ENCODE assay signal across 11 cellular contexts in genomic region chr17:44438634-44439033, GRCh38. TPM values are rescaled to one million over a fixed set of nuclear protein-coding genes. Genes with fewer than 3 reads are reported as not detected.
DNase-seq lines count a peak whose midpoint lies in the region; ATAC-seq lines count a peak whose summit lies in the region.
"Had no signal": no experiment of that assay in that cellular context is flagged by ENCODE, and none has a peak within 500 bp of the region (broad histone marks: within the 10 kb centered on the region; RNA-seq: fewer than 3 reads in every experiment).

No MANE protein-coding gene starts in this region.

- CTCF ChIA-PET in activated CD8-positive, alpha-beta memory T cell treated with anti-CD3 and anti-CD28 coated beads, Interleukin-2, amount 10 ng/mL, durations not matched to agents 7 days and 5 days (lab: Charles Lee) = no interaction called here
- CTCF ChIA-PET in activated CD8-positive, alpha-beta T cell treated with anti-CD3 and anti-CD28 coated beads, Interleukin-2, amount 10 ng/mL, durations not matched to agents 7 days and 5 days (lab: Charles Lee) = interaction anchor here (1.0 to 1.4 kb wide), 2 partner anchors 9 to 39 kb away, joined by 3 to 4 read pairs; no protein-coding TSS in a partner anchor

- peaks cover 19% of the 10 kb centered on the region for H3K4me1 Mint-ChIP-seq in activated CD8-positive, alpha-beta memory T cell treated with anti-CD3 and anti-CD28 coated beads, Interleukin-2, amount 10 ng/mL, durations not matched to agents 7 days and 5 days
- peaks cover 21% of the 10 kb centered on the region for H3K4me1 Mint-ChIP-seq in activated CD8-positive, alpha-beta T cell treated with anti-CD3 and anti-CD28 coated beads, Interleukin-2, amount 10 ng/mL, durations not matched to agents 7 days and 5 days (ENCODE audit: low read depth)

- no peaks in the 10 kb centered on the region for H3K27me3 Mint-ChIP-seq in activated CD8-positive, alpha-beta memory T cell treated with anti-CD3 and anti-CD28 coated beads, Interleukin-2, amount 10 ng/mL, durations not matched to agents 7 days and 5 days
- H3K27me3 Mint-ChIP-seq in activated CD8-positive, alpha-beta T cell treated with anti-CD3 and anti-CD28 coated beads, Interleukin-2, amount 10 ng/mL, durations not matched to agents 7 days and 5 days (ENCODE audit: low read depth) = no peaks in the 10 kb centered on the region

- H3K27ac Mint-ChIP-seq in activated CD8-positive, alpha-beta memory T cell treated with anti-CD3 and anti-CD28 coated beads, Interleukin-2, amount 10 ng/mL, durations not matched to agents 7 days and 5 days = peak overlapping the region; percentile 52
- peak overlapping the region; percentile 31 for H3K27ac Mint-ChIP-seq in activated CD8-positive, alpha-beta T cell treated with anti-CD3 and anti-CD28 coated beads, Interleukin-2, amount 10 ng/mL, durations not matched to agents 7 days and 5 days

- no peaks in the 10 kb centered on the region for H3K9me3 Mint-ChIP-seq in activated CD8-positive, alpha-beta memory T cell treated with anti-CD3 and anti-CD28 coated beads, Interleukin-2, amount 10 ng/mL, durations not matched to agents 7 days and 5 days (ENCODE audit: low read depth)
- H3K9me3 Mint-ChIP-seq in activated CD8-positive, alpha-beta T cell treated with anti-CD3 and anti-CD28 coated beads, Interleukin-2, amount 10 ng/mL, durations not matched to agents 7 days and 5 days (ENCODE audit: insufficient read depth) = no peaks in the 10 kb centered on the region

- peak; percentile 63 for DNase-seq in activated CD8-positive, alpha-beta memory T cell treated with anti-CD3 and anti-CD28 coated beads, Interleukin-2, amount 10 ng/mL, durations not matched to agents 7 days and 5 days
- no peak for DNase-seq in activated CD8-positive, alpha-beta memory T cell treated with anti-CD3 and anti-CD28 coated beads, Interleukin-2, amount 50 U/mL, for 4 hours
- peak; percentile 33 for DNase-seq in activated CD8-positive, alpha-beta T cell treated with anti-CD3 and anti-CD28 coated beads, Interleukin-2, amount 10 ng/mL, durations not matched to agents 7 days and 5 days
- DNase-seq in left kidney (ENCODE audit: low read depth, low spot score) (peak; percentile 14), NCI-H2107 treated with DMSO at 0.1 percent for 48 hours (lab: John Stamatoyannopoulos, UW; ENCODE audit: unreplicated experiment) (no peak)
- peak; percentile 6 to 9 for DNase-seq in stimulated activated CD8-positive, alpha-beta memory T cell treated with anti-CD3 and anti-CD28 coated beads, Interleukin-7, amount 100 ng/mL, for 4 hours (ENCODE audit: low read depth in 2 of 2)
- DNase-seq: activated effector memory CD4-positive, alpha-beta T cell treated with Interleukin-2 at 50 U/mL for 16 hours; MG63; NCI-H82 had no signal

- peaks cover 17% of the 10 kb centered on the region for H3K36me3 Mint-ChIP-seq in activated CD8-positive, alpha-beta memory T cell treated with anti-CD3 and anti-CD28 coated beads, Interleukin-2, amount 10 ng/mL, durations not matched to agents 7 days and 5 days
- H3K36me3 Mint-ChIP-seq in activated CD8-positive, alpha-beta T cell treated with anti-CD3 and anti-CD28 coated beads, Interleukin-2, amount 10 ng/mL, durations not matched to agents 7 days and 5 days (ENCODE audit: low read depth) = peaks cover 21% of the 10 kb centered on the region

- ATAC-seq in activated CD8-positive, alpha-beta memory T cell treated with anti-CD3 and anti-CD28 coated beads, Interleukin-2, amount 10 ng/mL, durations not matched to agents 7 days and 5 days = peak; percentile 69
- ATAC-seq in activated CD8-positive, alpha-beta T cell treated with anti-CD3 and anti-CD28 coated beads, Interleukin-2, amount 10 ng/mL, durations not matched to agents 7 days and 5 days = peak; percentile 49
- ATAC-seq in HG03439 (IDR thresholded peaks at IDR 0.05; ENCODE audit: unreplicated experiment) = no peak
- ATAC-seq in HG03280 (IDR thresholded peaks at IDR 0.05; ENCODE audit: unreplicated experiment) = no peak

- POLR2A ChIA-PET in activated CD8-positive, alpha-beta T cell treated with anti-CD3 and anti-CD28 coated beads, Interleukin-2, amount 10 ng/mL, durations not matched to agents 7 days and 5 days (lab: Charles Lee) = no interaction called here

- H3K4me3 Mint-ChIP-seq in activated CD8-positive, alpha-beta memory T cell treated with anti-CD3 and anti-CD28 coated beads, Interleukin-2, amount 10 ng/mL, durations not matched to agents 7 days and 5 days = no peak overlapping the region
- no peak overlapping the region for H3K4me3 Mint-ChIP-seq in activated CD8-positive, alpha-beta T cell treated with anti-CD3 and anti-CD28 coated beads, Interleukin-2, amount 10 ng/mL, durations not matched to agents 7 days and 5 days

RNA-seq across cellular contexts. Expression of gene ITGA2B, which starts 49.2 kb away (rescaled TPM):
- under 1 TPM; 0.09 to 0.44 TPM for total RNA-seq in activated CD8-positive, alpha-beta memory T cell treated with anti-CD3 and anti-CD28 coated beads, Interleukin-2, amount 10 ng/mL, durations not matched to agents 7 days and 5 days
- total RNA-seq in activated CD8-positive, alpha-beta T cell treated with anti-CD3 and anti-CD28 coated beads, Interleukin-2, amount 10 ng/mL, durations not matched to agents 7 days and 5 days = under 1 TPM; 0.39 to 0.82 TPM

Comparison
In these comparisons a context has a peak if more than half of its experiments do, and no peak if none do; other contexts are left out.
1. DNase-seq: peak in activated CD8-positive, alpha-beta memory T cell treated with anti-CD3 and anti-CD28 coated beads, Interleukin-2, amount 10 ng/mL, durations not matched to agents 7 days and 5 days (single experiment), activated CD8-positive, alpha-beta T cell treated with anti-CD3 and anti-CD28 coated beads, Interleukin-2, amount 10 ng/mL, durations not matched to agents 7 days and 5 days (single experiment), left kidney (single experiment) and stimulated activated CD8-positive, alpha-beta memory T cell treated with anti-CD3 and anti-CD28 coated beads, Interleukin-7, amount 100 ng/mL, for 4 hours (2 of 2); none in activated CD8-positive, alpha-beta memory T cell treated with anti-CD3 and anti-CD28 coated beads, Interleukin-2, amount 50 U/mL, for 4 hours (single experiment) and NCI-H2107 treated with DMSO at 0.1 percent for 48 hours (single experiment).
2. ATAC-seq: peak in activated CD8-positive, alpha-beta memory T cell treated with anti-CD3 and anti-CD28 coated beads, Interleukin-2, amount 10 ng/mL, durations not matched to agents 7 days and 5 days (single experiment) and activated CD8-positive, alpha-beta T cell treated with anti-CD3 and anti-CD28 coated beads, Interleukin-2, amount 10 ng/mL, durations not matched to agents 7 days and 5 days (single experiment); none in HG03439 (single experiment) and HG03280 (single experiment).